ENCODE assay signal across 24 cellular contexts in genomic region chr18:54360406-54360805, GRCh38. TPM values are rescaled to one million over a fixed set of nuclear protein-coding genes. Genes with fewer than 3 reads are reported as not detected.
DNase-seq lines count a peak whose midpoint lies in the region; ATAC-seq, FAIRE-seq and TF ChIP-seq lines count a peak whose summit lies in the region.
"Had no signal": no experiment of that assay in that cellular context is flagged by ENCODE, and none has a peak within 500 bp of the region (broad histone marks: within the 10 kb centered on the region; RNA-seq: fewer than 3 reads in every experiment).

No MANE protein-coding gene starts in this region.

- H3K9me3 ChIP-seq in Karpas-422 (ENCODE audit: low read length), result no peaks in the 10 kb centered on the region

- H3K9me2 ChIP-seq in Karpas-422 (replicated peaks; ENCODE audit: insufficient read depth, low read length), result no peaks in the 10 kb centered on the region

- H3K4me1 ChIP-seq in Karpas-422 (ENCODE audit: low read length), result peaks cover 39% of the 10 kb centered on the region

- no peak overlapping the region for H2AFZ ChIP-seq in Karpas-422 (ENCODE audit: low read length)
- H2AFZ ChIP-seq: PC-9 had no signal

- H3K36me3 ChIP-seq in Karpas-422 (ENCODE audit: insufficient read depth, low read length), result peaks cover 21% of the 10 kb centered on the region; the same call in 1 of the 2 replicates

- no peaks in the 10 kb centered on the region for H4K20me1 ChIP-seq in Karpas-422 (ENCODE audit: insufficient read depth, low read depth, low read length)

- no peaks in the 10 kb centered on the region for H3K27me3 ChIP-seq in Karpas-422 (ENCODE audit: low read length)

- no peak overlapping the region for H3K27ac ChIP-seq in Karpas-422 (ENCODE audit: low read length)
- peak overlapping the region; percentile 35 for H3K27ac ChIP-seq in substantia nigra (ENCODE audit: low read depth, low read length, poor library complexity, severe bottlenecking)
- H3K27ac ChIP-seq: C4-2B, coronary artery, PC-9, skin epidermis had no signal

- DNase-seq in Karpas-422 (no peak), astrocyte of the hippocampus (ENCODE audit: low read depth, low spot score) (peak; percentile 18), frontal cortex (ENCODE audit: low spot score in 2 of 2) (no peak), substantia nigra (lab: John Stamatoyannopoulos, UW) (peak in 1 of 49 donors; percentile 0), NCI-H226 (no peak), GOT3 (lab: John Stamatoyannopoulos, UW) (no peak)
- DNase-seq: activated CD4-positive, alpha-beta T cell treated with anti-CD3 and anti-CD28 coated beads, Interleukin-2, amount 50 U/mL, for 1 hour; activated T-cell treated with anti-CD3 and anti-CD28 coated beads, Interleukin-2, amount 50 U/mL, for 48 hours; effector memory CD8-positive, alpha-beta T cell; islet precursor cell; Kasumi-1; left ventricle myocardium superior; stimulated activated CD4-positive, alpha-beta T cell treated with anti-CD3 and anti-CD28 coated beads, Interleukin-1b, Interleukin-23, amount 100 ng/mL, for 48 hours; stimulated activated CD8-positive, alpha-beta memory T cell treated with anti-CD3 and anti-CD28 coated beads, Interleukin-4, amount 100 ng/mL, for 48 hours had no signal

- no peak for ATAC-seq in GM18505 (IDR thresholded peaks at IDR 0.05; ENCODE audit: unreplicated experiment)
- ATAC-seq: effector memory CD8-positive, alpha-beta T cell; left ventricle myocardium superior; Right ventricle myocardium inferior; WTC11 had no signal

- H3K4me2 ChIP-seq in Karpas-422 (ENCODE audit: low read depth, low read length, poor library complexity, severe bottlenecking), result peak overlapping the region; percentile 75

- H3K9ac ChIP-seq in Karpas-422 (ENCODE audit: low read length), result no peak overlapping the region

- no peak overlapping the region for H3K4me3 ChIP-seq in Karpas-422 (ENCODE audit: low read length)
- H3K4me3 ChIP-seq: coronary artery, PC-9, skin epidermis had no signal

- H3K79me2 ChIP-seq in Karpas-422 (ENCODE audit: low read length), result peaks cover 52% of the 10 kb centered on the region

- TF ChIP-seq POLR2A in GM18505 (IDR thresholded peaks at IDR 0.05; ENCODE audit: borderline replicate concordance, extremely low read depth, insufficient read depth, insufficient read length), result no peak

- FAIRE-seq in frontal cortex (lab: Jason Lieb, UNC), result peak; percentile 42
- FAIRE-seq: bronchial epithelial cell had no signal

RNA-seq across cellular contexts. Expression of gene C18orf54, which starts 2.7 kb away (rescaled TPM):
- total RNA-seq in Karpas-422 (2014; rRNA removed; shearing (Covaris generic); ENCODE audit: low replicate concordance), result 4.2 and 14.3 TPM in 2 replicates
- 8.2 TPM for total RNA-seq in frontal cortex

RNA-seq across cellular contexts. Expression of gene STARD6, which starts 2.7 kb away (rescaled TPM):
- 0.47 TPM in 1 of 2 replicates, not detected in the other for total RNA-seq in Karpas-422 (2014; rRNA removed; shearing (Covaris generic); ENCODE audit: low replicate concordance)
- 0.82 TPM for total RNA-seq in frontal cortex
- total RNA-seq: bronchial epithelial cell, glomerular endothelial cell, left ventricle myocardium superior, osteoblast, PC-9, Right ventricle myocardium inferior, WTC11 had no signal
